ENCODE assay signal across 23 cellular contexts in genomic region chr9:9032950-9033349, GRCh38.
A peak's percentile ranks its signal among the peaks of the same experiment; 100 is the strongest.
DNase-seq lines count a peak whose midpoint lies in the region; ATAC-seq and TF ChIP-seq lines count a peak whose summit lies in the region.
"Had no signal": no experiment of that assay in that cellular context is flagged by ENCODE, and none has a peak within 500 bp of the region (broad histone marks: within the 10 kb centered on the region; RNA-seq: fewer than 3 reads in every experiment).

No MANE protein-coding gene starts in this region.

- TF ChIP-seq CTCF in left ventricle myocardium inferior (IDR thresholded peaks at IDR 0.05; ENCODE audit: borderline replicate concordance) (no peak), heart right ventricle (IDR thresholded peaks at IDR 0.05) (no peak), endothelial cell (IDR thresholded peaks at IDR 0.05; ENCODE audit: unreplicated experiment) (no peak), nephron progenitor cell (IDR thresholded peaks at IDR 0.05) (no peak)

- H3K27me3 ChIP-seq in left ventricle myocardium inferior (ENCODE audit: low read depth) (no peaks in the 10 kb centered on the region), heart right ventricle (no peaks in the 10 kb centered on the region), right cardiac atrium (ENCODE audit: control insufficient read depth, insufficient read depth) (no peaks in the 10 kb centered on the region)
- H3K27me3 ChIP-seq: BE2C; BLaER1 treated with 17β-estradiol and CSF1 and Interleukin-3, amounts not matched to agents 10 nM and 100 nM had no signal

- no peaks in the 10 kb centered on the region for H3K36me3 Mint-ChIP-seq in endothelial cell (ENCODE audit: low read depth, unreplicated experiment)
- H3K36me3 Mint-ChIP-seq in nephron progenitor cell (ENCODE audit: low read depth), result no peaks in the 10 kb centered on the region
- H3K36me3 Mint-ChIP-seq: CD14-positive monocyte; CD8-positive, alpha-beta memory T cell had no signal

- H3K27ac Mint-ChIP-seq in endothelial cell (ENCODE audit: unreplicated experiment) (no peak overlapping the region), nephron progenitor cell (no peak overlapping the region)
- H3K27ac Mint-ChIP-seq: CD14-positive monocyte; CD4-positive, alpha-beta T cell; CD8-positive, alpha-beta memory T cell; GM23338; HFFc6 had no signal

- H3K4me3 ChIP-seq in left ventricle myocardium inferior (no peak overlapping the region), heart right ventricle (no peak overlapping the region), right cardiac atrium (ENCODE audit: low read length) (no peak overlapping the region)
- H3K4me3 ChIP-seq: A549; BLaER1 treated with 17β-estradiol and CSF1 and Interleukin-3, amounts not matched to agents 10 nM and 100 nM; GM23338; HAP-1 had no signal

- no peaks in the 10 kb centered on the region for H3K9me3 Mint-ChIP-seq in endothelial cell (ENCODE audit: unreplicated experiment)
- H3K9me3 Mint-ChIP-seq in nephron progenitor cell, result no peaks in the 10 kb centered on the region
- H3K9me3 Mint-ChIP-seq: GM23338 had no signal

- H3K4me1 ChIP-seq in left ventricle myocardium inferior (no peaks in the 10 kb centered on the region), heart right ventricle (no peaks in the 10 kb centered on the region), right cardiac atrium (ENCODE audit: control insufficient read depth, insufficient read depth, low read length) (no peaks in the 10 kb centered on the region)
- H3K4me1 ChIP-seq: A549; BE2C; BLaER1 treated with 17β-estradiol and CSF1 and Interleukin-3, amounts not matched to agents 10 nM and 100 nM; HAP-1 had no signal

- H3K27ac ChIP-seq in left ventricle myocardium inferior (replicated peaks) (no peak overlapping the region), heart right ventricle (peak overlapping the region in 1 of 10 donors; percentile 8), right cardiac atrium (ENCODE audit: low read length) (no peak overlapping the region)
- H3K27ac ChIP-seq: A549; BLaER1 treated with 17β-estradiol and CSF1 and Interleukin-3, amounts not matched to agents 10 nM and 100 nM had no signal

- no peak overlapping the region for H3K4me3 Mint-ChIP-seq in endothelial cell (ENCODE audit: unreplicated experiment)
- H3K4me3 Mint-ChIP-seq in nephron progenitor cell, result no peak overlapping the region
- H3K4me3 Mint-ChIP-seq: CD14-positive monocyte; CD4-positive, alpha-beta T cell; CD8-positive, alpha-beta memory T cell; GM23338; HFFc6 had no signal

- no peak for DNase-seq in Right ventricle myocardium superior
- DNase-seq in left ventricle myocardium inferior, result no peak
- no peak for DNase-seq in heart right ventricle
- no peak for DNase-seq in right cardiac atrium
- no peak for DNase-seq in endothelial cell (ENCODE audit: low spot score)
- no peak for DNase-seq in nucleus accumbens (lab: John Stamatoyannopoulos, UW)
- no peak for DNase-seq in nephron progenitor cell
- DNase-seq: 8988T; ACHN; AML-193; BE2C; CD4-positive, alpha-beta T cell; CD8-positive, alpha-beta memory T cell; DMS 273 treated with DMSO at 0.1 percent for 48 hours; DMS79; EL; GF-D8; HFFc6 had no signal

- H3K4me1 Mint-ChIP-seq in endothelial cell (ENCODE audit: unreplicated experiment) (no peaks in the 10 kb centered on the region), nephron progenitor cell (no peaks in the 10 kb centered on the region)
- H3K4me1 Mint-ChIP-seq: CD14-positive monocyte; CD8-positive, alpha-beta memory T cell had no signal

- H3K9me3 ChIP-seq in left ventricle myocardium inferior (replicated peaks), result peaks cover 4% of the 10 kb centered on the region
- H3K9me3 ChIP-seq in heart right ventricle, result peaks cover 0 to 10% (median 0%) of the 10 kb centered on the region in 11 donors
- no peaks in the 10 kb centered on the region for H3K9me3 ChIP-seq in right cardiac atrium (ENCODE audit: control insufficient read depth, low read length)
- H3K9me3 ChIP-seq: A549; BE2C; BLaER1 treated with 17β-estradiol and CSF1 and Interleukin-3, amounts not matched to agents 10 nM and 100 nM; HAP-1 had no signal

- 52 to 71% methylated on average over 1 of the region's 1 CpG for WGBS in heart right ventricle, 2 donors
- 25% methylated on average over 1 of the region's 1 CpG for whole genome bisulfite sequencing in right cardiac atrium

- intact Hi-C loops in Right ventricle myocardium superior (cut with DNase I) (no loop called here), left ventricle myocardium inferior (cut with micrococcal nuclease) (no loop called here), heart right ventricle (cut with DNase I) (no loop called here), right cardiac atrium (cut with DNase I) (no loop called here)

- H3K27me3 Mint-ChIP-seq in endothelial cell (ENCODE audit: unreplicated experiment) (no peaks in the 10 kb centered on the region), nephron progenitor cell (ENCODE audit: low read depth, poor library complexity) (no peaks in the 10 kb centered on the region)
- H3K27me3 Mint-ChIP-seq: CD4-positive, alpha-beta T cell had no signal

- H3K36me3 ChIP-seq in left ventricle myocardium inferior, result no peaks in the 10 kb centered on the region
- no peaks in the 10 kb centered on the region for H3K36me3 ChIP-seq in heart right ventricle
- H3K36me3 ChIP-seq: BE2C; BLaER1 treated with 17β-estradiol and CSF1 and Interleukin-3, amounts not matched to agents 10 nM and 100 nM; HAP-1 had no signal

- ATAC-seq in Right ventricle myocardium superior (ENCODE audit: poor library complexity) (peak; percentile 41), heart right ventricle (peak; percentile 23 to 70 (median 58)), right cardiac atrium (peak; percentile 41 to 45)
- ATAC-seq: A549, GM23338 had no signal
